ENCODE assay signal across 8 cellular contexts in genomic region chr2:22842209-22842608, GRCh38.
"Had no signal": no experiment of that assay in that cellular context is flagged by ENCODE, and none has a peak within 500 bp of the region (broad histone marks: within the 10 kb centered on the region; RNA-seq: fewer than 3 reads in every experiment).

No MANE protein-coding gene starts in this region.

- H3K36me3 Mint-ChIP-seq: IgD-negative memory B cell had no signal

- H3K4me3 ChIP-seq: GM23338 had no signal

- ATAC-seq: GM23338, HepG2 had no signal

- H3K27ac ChIP-seq: HL-60, KMS-11 had no signal

- H3K27me3 Mint-ChIP-seq: IgD-negative memory B cell had no signal

- H3K4me1 Mint-ChIP-seq: GM23338, H9, IgD-negative memory B cell had no signal

- H3K27ac Mint-ChIP-seq: GM23338, H9, IgD-negative memory B cell had no signal

- DNase-seq: H9, HCEC 1CT, KBM-7 had no signal

- H3K4me3 Mint-ChIP-seq: GM23338, H9, IgD-negative memory B cell had no signal

- H3K9me3 Mint-ChIP-seq: GM23338, H9 had no signal
